ENCODE assay signal across 8 cellular contexts in the genomic region with DNA sequence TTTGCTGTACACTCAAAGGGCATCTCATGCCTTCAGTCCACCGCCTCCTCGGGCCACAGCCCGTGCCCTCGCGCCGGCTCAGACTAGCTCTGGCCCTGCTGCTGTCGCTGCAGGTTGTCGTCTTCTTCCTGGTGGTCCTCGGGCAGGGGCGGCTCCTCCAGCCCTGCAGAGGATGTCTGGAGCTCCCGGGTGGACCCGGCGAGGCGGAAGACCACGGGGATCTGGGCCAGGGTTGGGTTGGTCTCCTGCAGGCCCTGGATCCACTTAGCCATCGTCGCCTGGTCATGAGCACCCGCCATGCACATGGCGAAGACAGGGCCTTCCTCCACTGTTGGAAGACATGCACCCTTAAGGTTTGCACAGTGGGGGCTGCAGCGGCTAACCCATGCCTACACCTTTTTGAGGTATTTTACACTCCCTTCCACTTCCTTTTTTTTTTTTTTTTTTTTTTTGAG. TPM values are rescaled to one million over a fixed set of nuclear protein-coding genes. Genes with fewer than 3 reads are reported as not detected.
DNase-seq lines count a peak whose midpoint lies in the region; ATAC-seq lines count a peak whose summit lies in the region.

No MANE protein-coding gene starts in this region.

- no peaks in the 10 kb centered on the region for H3K9me3 Mint-ChIP-seq in activated naive CD8-positive, alpha-beta T cell treated with anti-CD3 and anti-CD28 coated beads for 36 hours

- intact Hi-C loops in Right ventricle myocardium inferior (cut with DNase I), result no loop called here
- intact Hi-C loops in cardiac septum (cut with DNase I), result no loop called here

- H3K4me1 ChIP-seq in iPS-20b (ENCODE audit: insufficient read depth, low read length) (no peaks in the 10 kb centered on the region; the same call in 1 of the 2 replicates), subcutaneous abdominal adipose tissue (ENCODE audit: control insufficient read depth in 5 of 5, insufficient read depth in 5 of 5, low read length in 5 of 5) (peaks cover 2 to 12% (median 11%) of the 10 kb centered on the region in 5 donors)

- ATAC-seq in Right ventricle myocardium inferior, result peak; percentile 9
- ATAC-seq in HG03280 (IDR thresholded peaks at IDR 0.05; ENCODE audit: unreplicated experiment), result peak; percentile 29

- DNase-seq in Right ventricle myocardium inferior (ENCODE audit: missing footprints) (peak; percentile 81), cardiac septum (ENCODE audit: low spot score) (no peak), midbrain (lab: John Stamatoyannopoulos, UW) (no peak), hepatic stellate cell (ENCODE audit: low spot score) (no peak)
- DNase-seq in activated naive CD8-positive, alpha-beta T cell treated with anti-CD3 and anti-CD28 coated beads for 36 hours, result no peak

- H3K36me3 Mint-ChIP-seq in activated naive CD8-positive, alpha-beta T cell treated with anti-CD3 and anti-CD28 coated beads for 36 hours, result peaks cover 13% of the 10 kb centered on the region

- H3K4me3 ChIP-seq in iPS-20b (ENCODE audit: low read length) (peak overlapping the region; percentile 84), subcutaneous abdominal adipose tissue (ENCODE audit: low read depth in 1 of 5, low read length in 5 of 5) (peak overlapping the region; percentile 53 to 87 (median 82))

- H3K4me1 Mint-ChIP-seq in activated naive CD8-positive, alpha-beta T cell treated with anti-CD3 and anti-CD28 coated beads for 36 hours, result peaks cover 11% of the 10 kb centered on the region

- H3K9me3 ChIP-seq in iPS-20b (ENCODE audit: insufficient read depth, low read depth, low read length) (no peaks in the 10 kb centered on the region), subcutaneous abdominal adipose tissue (ENCODE audit: control insufficient read depth in 5 of 5, low read length in 5 of 5) (no peaks in the 10 kb centered on the region)

- peaks cover 3% of the 10 kb centered on the region; the same call in 1 of the 2 replicates for H3K36me3 ChIP-seq in iPS-20b (ENCODE audit: insufficient read depth, low read depth, low read length)
- H3K36me3 ChIP-seq in subcutaneous abdominal adipose tissue (ENCODE audit: control insufficient read depth in 5 of 5, insufficient read depth in 5 of 5, low read length in 5 of 5), result peaks cover 0 to 5% (median 2%) of the 10 kb centered on the region in 5 donors

- H3K27ac Mint-ChIP-seq in activated naive CD8-positive, alpha-beta T cell treated with anti-CD3 and anti-CD28 coated beads for 36 hours, result peak overlapping the region; percentile 91

- peak overlapping the region; percentile 86 for H3K4me3 Mint-ChIP-seq in activated naive CD8-positive, alpha-beta T cell treated with anti-CD3 and anti-CD28 coated beads for 36 hours

- H3K27me3 ChIP-seq in iPS-20b (ENCODE audit: insufficient read depth, low read length) (no peaks in the 10 kb centered on the region), subcutaneous abdominal adipose tissue (ENCODE audit: control insufficient read depth in 5 of 5, insufficient read depth in 4 of 5, low read length in 5 of 5) (no peaks in the 10 kb centered on the region)

- H3K9ac ChIP-seq in iPS-20b (ENCODE audit: low read depth, low read length), result peak overlapping the region; percentile 90; the same call in 1 of the 2 replicates
- H3K9ac ChIP-seq in subcutaneous abdominal adipose tissue (ENCODE audit: low read length in 5 of 5), result peak overlapping the region in 4 of 5 donors; percentile 48 to 78 (median 58)

- peaks cover 3% of the 10 kb centered on the region for H3K27me3 Mint-ChIP-seq in activated naive CD8-positive, alpha-beta T cell treated with anti-CD3 and anti-CD28 coated beads for 36 hours

- H3K27ac ChIP-seq in iPS-20b (ENCODE audit: low read length), result no peak overlapping the region
- peak overlapping the region; percentile 78 for H3K27ac ChIP-seq in subcutaneous abdominal adipose tissue (ENCODE audit: low read depth, low read length)

RNA-seq across cellular contexts. Expression of gene ZNF653, which starts 0.5 kb away (rescaled TPM):
- 4.8 TPM for total RNA-seq in Right ventricle myocardium inferior
- total RNA-seq in cardiac septum, result 5.3 TPM
- 10 to 100 TPM; 12.9 to 13.1 TPM for total RNA-seq in activated naive CD8-positive, alpha-beta T cell treated with anti-CD3 and anti-CD28 coated beads for 36 hours

RNA-seq across cellular contexts. Expression of gene ECSIT, which starts 22.8 kb away (rescaled TPM):
- total RNA-seq in Right ventricle myocardium inferior (172 TPM), cardiac septum (92.9 TPM)
- total RNA-seq in activated naive CD8-positive, alpha-beta T cell treated with anti-CD3 and anti-CD28 coated beads for 36 hours, result 10 to 100 TPM; 46.7 to 51.7 TPM

RNA-seq across cellular contexts. Expression of gene ELAVL3, which starts 25.3 kb away (rescaled TPM):
- total RNA-seq in Right ventricle myocardium inferior (0.35 TPM), cardiac septum (0.89 TPM)
- total RNA-seq in activated naive CD8-positive, alpha-beta T cell treated with anti-CD3 and anti-CD28 coated beads for 36 hours, result not detected

RNA-seq across cellular contexts. Expression of gene CNN1, which starts 32.5 kb away (rescaled TPM):
- total RNA-seq in Right ventricle myocardium inferior, result 174 TPM
- total RNA-seq in cardiac septum, result 236 TPM
- under 1 TPM in 1 of 2 experiments, not detected in 1; 0.36 TPM for total RNA-seq in activated naive CD8-positive, alpha-beta T cell treated with anti-CD3 and anti-CD28 coated beads for 36 hours

RNA-seq across cellular contexts. Expression of gene ELOF1, which starts 52.9 kb away (rescaled TPM):
- total RNA-seq in Right ventricle myocardium inferior (33.5 TPM), cardiac septum (32.1 TPM)
- 10 to 100 TPM; 63.8 to 69.3 TPM for total RNA-seq in activated naive CD8-positive, alpha-beta T cell treated with anti-CD3 and anti-CD28 coated beads for 36 hours
